Comparison of ENCODE assay signal across 8 cellular contexts in genomic region chr19:55646889-55647731, GRCh38. TPM values are rescaled to one million over a fixed set of nuclear protein-coding genes. Genes with fewer than 3 reads are reported as not detected.
DNase-seq lines count a peak whose midpoint lies in the region; ATAC-seq lines count a peak whose summit lies in the region.

No MANE protein-coding gene starts in this region.

- H3K36me3 Mint-ChIP-seq in activated CD4-positive, alpha-beta T cell treated with anti-CD3 and anti-CD28 coated beads, Interleukin-2, amount 10 ng/mL, durations not matched to agents 24 days and 14 days (ENCODE audit: low read depth): peaks cover 44% of the 10 kb centered on the region
- no peaks in the 10 kb centered on the region for H3K36me3 Mint-ChIP-seq in T-helper 17 cell (ENCODE audit: low read depth)

- no peaks in the 10 kb centered on the region for H3K27me3 Mint-ChIP-seq in activated CD4-positive, alpha-beta T cell treated with anti-CD3 and anti-CD28 coated beads, Interleukin-2, amount 10 ng/mL, durations not matched to agents 24 days and 14 days
- no peaks in the 10 kb centered on the region for H3K27me3 Mint-ChIP-seq in T-helper 17 cell

- DNase-seq in activated CD4-positive, alpha-beta T cell treated with anti-CD3 and anti-CD28 coated beads, Interleukin-2, amount 10 ng/mL, durations not matched to agents 24 days and 14 days: no peak
- DNase-seq in activated CD4-positive, alpha-beta T cell treated with anti-CD3 and anti-CD28 coated beads, Interleukin-2, amount 50 U/mL, for 1 hour: no peak
- DNase-seq in T-helper 17 cell (no peak), iPS DF 6.9 (ENCODE audit: low read depth, low spot score) (no peak), substantia nigra (lab: John Stamatoyannopoulos, UW) (peak in 1 of 49 donors; percentile 41), NCI-H510A treated with DMSO at 0.1 percent for 48 hours (lab: John Stamatoyannopoulos, UW) (no peak), NCI-H2227 treated with DMSO at 0.1 percent for 48 hours (lab: John Stamatoyannopoulos, UW) (no peak)

- 0 out of 2 replicates have a peak, but pooled peaks cover 3% of the 10 kb centered on the region for H3K4me1 ChIP-seq in iPS DF 6.9 (ENCODE audit: control insufficient read depth, insufficient read depth, low read length)

- H3K36me3 ChIP-seq in iPS DF 6.9 (ENCODE audit: control insufficient read depth, insufficient read depth, low read length): peaks cover 8% of the 10 kb centered on the region

- H3K27ac Mint-ChIP-seq in activated CD4-positive, alpha-beta T cell treated with anti-CD3 and anti-CD28 coated beads, Interleukin-2, amount 10 ng/mL, durations not matched to agents 24 days and 14 days: peak overlapping the region; percentile 69
- peak overlapping the region; percentile 60 for H3K27ac Mint-ChIP-seq in T-helper 17 cell

- H3K27me3 ChIP-seq in iPS DF 6.9 (ENCODE audit: control insufficient read depth, insufficient read depth, low read length): no peaks in the 10 kb centered on the region

- intact Hi-C loops in activated CD4-positive, alpha-beta T cell treated with anti-CD3 and anti-CD28 coated beads, Interleukin-2, amount 10 ng/mL, durations not matched to agents 24 days and 14 days (cut with micrococcal nuclease): no loop called here

- peak overlapping the region; percentile 86 for H3K4me3 Mint-ChIP-seq in activated CD4-positive, alpha-beta T cell treated with anti-CD3 and anti-CD28 coated beads, Interleukin-2, amount 10 ng/mL, durations not matched to agents 24 days and 14 days
- peak overlapping the region; percentile 71 for H3K4me3 Mint-ChIP-seq in T-helper 17 cell

- WGBS in iPS DF 6.9 (ENCODE audit: insufficient coverage, insufficient read length): no CpG with 5 or more reads among the region's 14 CpGs

- H3K4me1 Mint-ChIP-seq in activated CD4-positive, alpha-beta T cell treated with anti-CD3 and anti-CD28 coated beads, Interleukin-2, amount 10 ng/mL, durations not matched to agents 24 days and 14 days: peaks cover 38% of the 10 kb centered on the region
- H3K4me1 Mint-ChIP-seq in T-helper 17 cell: peaks cover 28% of the 10 kb centered on the region

- H3K27ac ChIP-seq in iPS DF 6.9 (ENCODE audit: low read length): no peak overlapping the region
- peak overlapping the region; percentile 53 for H3K27ac ChIP-seq in substantia nigra (ENCODE audit: low read depth, low read length, poor library complexity, severe bottlenecking)

- H3K4me3 ChIP-seq in iPS DF 6.9 (ENCODE audit: low read length): peak overlapping the region; percentile 86; the same call in 1 of the 2 replicates

- ATAC-seq in T-helper 17 cell: no peak
- no peak for ATAC-seq in HG03521 (IDR thresholded peaks at IDR 0.05; ENCODE audit: unreplicated experiment)

- H3K9me3 ChIP-seq in T-helper 17 cell (ENCODE audit: control insufficient read depth, low read length, poor library complexity, severe bottlenecking) (no peaks in the 10 kb centered on the region), iPS DF 6.9 (ENCODE audit: control insufficient read depth, insufficient read depth, low read length) (no peaks in the 10 kb centered on the region)

- no peaks in the 10 kb centered on the region for H3K9me3 Mint-ChIP-seq in activated CD4-positive, alpha-beta T cell treated with anti-CD3 and anti-CD28 coated beads, Interleukin-2, amount 10 ng/mL, durations not matched to agents 24 days and 14 days

RNA-seq across cellular contexts. Expression of gene CCDC106, which starts 0.9 kb away (rescaled TPM):
- 8.0 and 9.0 TPM in 2 replicates for total RNA-seq in activated CD4-positive, alpha-beta T cell treated with anti-CD3 and anti-CD28 coated beads, Interleukin-2, amount 10 ng/mL, durations not matched to agents 24 days and 14 days
- total RNA-seq in T-helper 17 cell: 1 to 10 TPM; 1.1 to 1.6 TPM

RNA-seq across cellular contexts. Expression of gene ZNF581, which starts 3.7 kb away (rescaled TPM):
- total RNA-seq in activated CD4-positive, alpha-beta T cell treated with anti-CD3 and anti-CD28 coated beads, Interleukin-2, amount 10 ng/mL, durations not matched to agents 24 days and 14 days: 32.7 and 33.0 TPM in 2 replicates
- total RNA-seq in T-helper 17 cell: 10 to 100 TPM; 24.7 to 26.3 TPM

RNA-seq across cellular contexts. Expression of gene ZNF580, which starts 6.3 kb away (rescaled TPM):
- total RNA-seq in activated CD4-positive, alpha-beta T cell treated with anti-CD3 and anti-CD28 coated beads, Interleukin-2, amount 10 ng/mL, durations not matched to agents 24 days and 14 days: 38.3 and 39.1 TPM in 2 replicates
- total RNA-seq in T-helper 17 cell: 10 to 100 TPM; 40.3 to 41.8 TPM

RNA-seq across cellular contexts. Expression of gene U2AF2, which starts 7.7 kb away (rescaled TPM):
- total RNA-seq in activated CD4-positive, alpha-beta T cell treated with anti-CD3 and anti-CD28 coated beads, Interleukin-2, amount 10 ng/mL, durations not matched to agents 24 days and 14 days: 390 and 394 TPM in 2 replicates
- 100 to 1,000 TPM; 248 to 258 TPM for total RNA-seq in T-helper 17 cell

RNA-seq across cellular contexts. Expression of gene ZNF784, which starts 22.7 kb away (rescaled TPM):
- total RNA-seq in activated CD4-positive, alpha-beta T cell treated with anti-CD3 and anti-CD28 coated beads, Interleukin-2, amount 10 ng/mL, durations not matched to agents 24 days and 14 days: 3.6 and 3.7 TPM in 2 replicates
- 10 to 100 TPM; 11.3 to 13.8 TPM for total RNA-seq in T-helper 17 cell
